30 cellular contexts compared by ENCODE assay signal in the genomic region with DNA sequence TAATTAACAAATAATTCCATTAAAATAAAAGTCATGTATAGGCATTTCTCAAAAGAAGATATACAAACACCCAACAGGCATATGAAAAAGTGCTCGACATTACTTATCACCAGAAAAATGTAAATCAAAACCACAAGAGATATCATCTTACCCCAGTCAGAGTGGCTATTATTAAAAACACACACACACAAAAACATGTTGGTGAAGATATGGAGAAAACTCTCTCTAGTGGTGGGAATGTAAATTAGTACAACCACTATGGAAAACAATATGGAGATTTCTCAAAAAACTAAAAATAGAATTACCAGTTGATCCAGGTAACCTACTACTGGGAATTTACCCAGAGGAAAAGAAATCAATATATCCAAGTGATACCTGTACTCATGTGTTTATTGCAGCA.
"Had no signal": no experiment of that assay in that cellular context is flagged by ENCODE, and none has a peak within 500 bp of the region (broad histone marks: within the 10 kb centered on the region; RNA-seq: fewer than 3 reads in every experiment).

No MANE protein-coding gene starts in this region.

- ATAC-seq: foreskin keratinocyte; heart right ventricle; left colon; lower lobe of right lung; naive thymus-derived CD8-positive, alpha-beta T cell; pancreas; sciatic nerve; stimulated activated effector memory CD8-positive, alpha-beta T cell treated with anti-CD3 and anti-CD28 coated beads, Interleukin-12 subunit alpha, Interleukin-12 subunit beta, amount 100 ng/mL, for 72 hours; stimulated activated naive CD8-positive, alpha-beta T cell treated with anti-CD3 and anti-CD28 coated beads, Interleukin-15, Interleukin-2, amounts not matched to agents 100 U/mL and 50 U/mL, for 24 hours had no signal

- H3K27ac Mint-ChIP-seq: dendritic cell treated with granulocyte-macrophage colony-stimulating factor and Interleukin-4, amounts not matched to agents 40 ng/mL and 50 ng/mL, for 4 days; naive thymus-derived CD8-positive, alpha-beta T cell; nephron progenitor cell; stimulated activated effector memory CD8-positive, alpha-beta T cell treated with anti-CD3 and anti-CD28 coated beads, Interleukin-12 subunit alpha, Interleukin-12 subunit beta, amount 100 ng/mL, for 72 hours had no signal

- H3K4me3 ChIP-seq: colonic mucosa, esophagus muscularis mucosa, heart right ventricle, left ventricle myocardium inferior, lower lobe of right lung, pancreas, right atrium auricular region, smooth muscle cell, thoracic aorta, tibial nerve, upper lobe of left lung, vagina had no signal

- H3K4me1 Mint-ChIP-seq: naive thymus-derived CD8-positive, alpha-beta T cell; nephron progenitor cell; stimulated activated effector memory CD8-positive, alpha-beta T cell treated with anti-CD3 and anti-CD28 coated beads, Interleukin-12 subunit alpha, Interleukin-12 subunit beta, amount 100 ng/mL, for 72 hours had no signal

- H3K4me2 ChIP-seq: smooth muscle cell had no signal

- H3K36me3 ChIP-seq: colonic mucosa, esophagus muscularis mucosa, heart right ventricle, left ventricle myocardium inferior, lower lobe of right lung, pancreas, right atrium auricular region, thoracic aorta, tibial nerve, upper lobe of left lung, vagina had no signal

- H3K4me3 Mint-ChIP-seq: dendritic cell treated with granulocyte-macrophage colony-stimulating factor and Interleukin-4, amounts not matched to agents 40 ng/mL and 50 ng/mL, for 4 days; naive thymus-derived CD8-positive, alpha-beta T cell; nephron progenitor cell; stimulated activated effector memory CD8-positive, alpha-beta T cell treated with anti-CD3 and anti-CD28 coated beads, Interleukin-12 subunit alpha, Interleukin-12 subunit beta, amount 100 ng/mL, for 72 hours had no signal

- H3K27me3 ChIP-seq: colonic mucosa, esophagus muscularis mucosa, foreskin keratinocyte, heart right ventricle, pancreas, right atrium auricular region, tibial nerve, upper lobe of left lung, vagina had no signal

- DNase-seq: colonic mucosa; effector memory CD4-positive, alpha-beta T cell; glutamatergic neuron; heart right ventricle; hippocampal formation; islet precursor cell; kidney glomerular epithelial cell; left colon; left ventricle myocardium inferior; lower lobe of right lung; naive thymus-derived CD8-positive, alpha-beta T cell; nephron progenitor cell; occipital lobe; pancreas; stimulated activated CD4-positive, alpha-beta T cell treated with anti-CD3 and anti-CD28 coated beads, Interleukin-12 subunit alpha, Interleukin-12 subunit beta, amount 100 ng/mL, for 4 hours; stimulated activated CD4-positive, alpha-beta T cell treated with anti-CD3 and anti-CD28 coated beads, Interleukin-1b, Interleukin-23, amount 100 ng/mL, for 48 hours; stimulated activated CD4-positive, alpha-beta T cell treated with anti-CD3 and anti-CD28 coated beads, Interleukin-4, amount 100 ng/mL, for 24 hours; stimulated activated naive CD8-positive, alpha-beta T cell treated with anti-CD3 and anti-CD28 coated beads, Interleukin-15, Interleukin-2, amounts not matched to agents 100 U/mL and 50 U/mL, for 24 hours; substantia nigra; upper lobe of left lung had no signal

- H3K36me3 Mint-ChIP-seq: naive thymus-derived CD8-positive, alpha-beta T cell; stimulated activated effector memory CD8-positive, alpha-beta T cell treated with anti-CD3 and anti-CD28 coated beads, Interleukin-12 subunit alpha, Interleukin-12 subunit beta, amount 100 ng/mL, for 72 hours had no signal

- H3K27ac ChIP-seq: colonic mucosa, esophagus muscularis mucosa, foreskin keratinocyte, heart right ventricle, left ventricle myocardium inferior, lower lobe of right lung, pancreas, right atrium auricular region, thoracic aorta, tibial nerve, upper lobe of left lung, vagina had no signal

- H3K9me3 Mint-ChIP-seq: nephron progenitor cell had no signal

- H3K4me1 ChIP-seq: colonic mucosa, esophagus muscularis mucosa, foreskin keratinocyte, heart right ventricle, left ventricle myocardium inferior, lower lobe of right lung, pancreas, right atrium auricular region, tibial nerve, upper lobe of left lung, vagina had no signal

- H3K27me3 Mint-ChIP-seq: dendritic cell treated with granulocyte-macrophage colony-stimulating factor and Interleukin-4, amounts not matched to agents 40 ng/mL and 50 ng/mL, for 4 days; naive thymus-derived CD8-positive, alpha-beta T cell had no signal

- H3K9me3 ChIP-seq: colonic mucosa, esophagus muscularis mucosa, left ventricle myocardium inferior, lower lobe of right lung, pancreas, right atrium auricular region, thoracic aorta, tibial nerve, upper lobe of left lung, vagina had no signal
